Comparison of ENCODE assay signal across 11 cellular contexts in genomic region chr1:197619008-197619640, GRCh38.
A peak's percentile ranks its signal among the peaks of the same experiment; 100 is the strongest.
DNase-seq lines count a peak whose midpoint lies in the region; TF ChIP-seq lines count a peak whose summit lies in the region.
"Had no signal": no experiment of that assay in that cellular context is flagged by ENCODE, and none has a peak within 500 bp of the region (broad histone marks: within the 10 kb centered on the region; RNA-seq: fewer than 3 reads in every experiment).

No MANE protein-coding gene starts in this region.

- H3K79me1 ChIP-seq in mesendoderm (ENCODE audit: low read length) = no peaks in the 10 kb centered on the region

- H4K5ac ChIP-seq in mesendoderm (ENCODE audit: low read length) = no peak overlapping the region

- WGBS in mesendoderm (ENCODE audit: extremely low coverage, insufficient coverage, low lambda C conversion rate) = no CpG with 5 or more reads among the region's 2 CpGs

- no peak overlapping the region for H2BK15ac ChIP-seq in mesendoderm (replicated peaks; ENCODE audit: low read depth)

- intact Hi-C loops in activated CD4-positive, alpha-beta memory T cell treated with anti-CD3 and anti-CD28 coated beads for 36 hours (cut with micrococcal nuclease) = loop anchor here (1.0 to 5.0 kb wide), 3 partner anchors 97 to 301 kb away; no protein-coding TSS in a partner anchor

- H3K4me2 ChIP-seq in mesendoderm (ENCODE audit: low read length) = no peak overlapping the region

- H3K4me3 ChIP-seq in mesendoderm (ENCODE audit: low read length) = no peak overlapping the region
- H3K4me3 ChIP-seq: thyroid gland had no signal

- H2BK5ac ChIP-seq in mesendoderm (ENCODE audit: low read length) = no peak overlapping the region

- no peaks in the 10 kb centered on the region for H3K27me3 Mint-ChIP-seq in brain
- H3K27me3 Mint-ChIP-seq in activated T-cell treated with anti-CD3 and anti-CD28 coated beads, Interleukin-2, amount 50 U/mL, for 24 hours = no peaks in the 10 kb centered on the region
- H3K27me3 Mint-ChIP-seq in activated CD4-positive, alpha-beta memory T cell treated with anti-CD3 and anti-CD28 coated beads for 36 hours = no peaks in the 10 kb centered on the region

- H4K8ac ChIP-seq in mesendoderm (ENCODE audit: low read depth, low read length) = no peak overlapping the region

- H3K56ac ChIP-seq in mesendoderm (ENCODE audit: low read length) = no peak overlapping the region

- peak; percentile 57 to 70 for TF ChIP-seq CTCF in brain (conservative IDR thresholded peaks at IDR 0.05)

- no peak overlapping the region for H3K27ac ChIP-seq in mesendoderm (ENCODE audit: low read depth, low read length)
- H3K27ac ChIP-seq: thyroid gland had no signal

- CTCF ChIA-PET in activated CD4-positive, alpha-beta memory T cell treated with anti-CD3 and anti-CD28 coated beads for 36 hours (lab: Charles Lee) = interaction anchor here (0.6 to 9.5 kb wide), 9 partner anchors 94 to 539 kb away, joined by 3 to 146 read pairs (median 4); no protein-coding TSS in a partner anchor

- H3K79me2 ChIP-seq in mesendoderm (ENCODE audit: control insufficient read depth, insufficient read depth, low read length) = no peaks in the 10 kb centered on the region

- no peak overlapping the region for H3K23ac ChIP-seq in mesendoderm (ENCODE audit: low read length)

- no peak overlapping the region for H3K4ac ChIP-seq in mesendoderm (ENCODE audit: low read depth, low read length)

- no peaks in the 10 kb centered on the region for H3K4me1 ChIP-seq in mesendoderm (ENCODE audit: control insufficient read depth, low read depth, low read length)
- H3K4me1 ChIP-seq: thyroid gland had no signal

- H3K9ac ChIP-seq in mesendoderm (ENCODE audit: low read length) = no peak overlapping the region

- H3K18ac ChIP-seq in mesendoderm (ENCODE audit: low read length) = no peak overlapping the region

- no peak overlapping the region for H2BK120ac ChIP-seq in mesendoderm (ENCODE audit: low read depth, low read length)

- no peak overlapping the region for H3K27ac Mint-ChIP-seq in brain
- H3K27ac Mint-ChIP-seq in activated T-cell treated with anti-CD3 and anti-CD28 coated beads, Interleukin-2, amount 50 U/mL, for 24 hours = no peak overlapping the region
- no peak overlapping the region for H3K27ac Mint-ChIP-seq in activated CD4-positive, alpha-beta memory T cell treated with anti-CD3 and anti-CD28 coated beads for 36 hours

- peaks cover 25% of the 10 kb centered on the region for H3K4me1 Mint-ChIP-seq in brain
- no peaks in the 10 kb centered on the region for H3K4me1 Mint-ChIP-seq in activated T-cell treated with anti-CD3 and anti-CD28 coated beads, Interleukin-2, amount 50 U/mL, for 24 hours (ENCODE audit: low read depth)
- peaks cover 1% of the 10 kb centered on the region for H3K4me1 Mint-ChIP-seq in activated CD4-positive, alpha-beta memory T cell treated with anti-CD3 and anti-CD28 coated beads for 36 hours (ENCODE audit: low read depth)

- no peaks in the 10 kb centered on the region for H3K36me3 ChIP-seq in mesendoderm (ENCODE audit: control insufficient read depth, insufficient read depth, low read length)
- H3K36me3 ChIP-seq: thyroid gland had no signal

- no peaks in the 10 kb centered on the region for H3K27me3 ChIP-seq in mesendoderm (ENCODE audit: insufficient read depth, low read length, poor library complexity)
- H3K27me3 ChIP-seq: thyroid gland had no signal

- DNase-seq in COR-L47 (lab: John Stamatoyannopoulos, UW) = peak; percentile 59
- peak; percentile 20 to 57 for DNase-seq in NCI-H2081 (lab: John Stamatoyannopoulos, UW)
- DNase-seq in mesendoderm = peak; percentile 16
- no peak for DNase-seq in activated T-cell treated with anti-CD3 and anti-CD28 coated beads, Interleukin-2, amount 50 U/mL, for 24 hours
- DNase-seq in stimulated activated CD4-positive, alpha-beta T cell treated with anti-CD3 and anti-CD28 coated beads, Interleukin-12 subunit alpha, Interleukin-12 subunit beta, amount 100 ng/mL, for 4 hours = no peak
- no peak for DNase-seq in T-helper 9 cell
- DNase-seq in activated CD4-positive, alpha-beta memory T cell treated with anti-CD3 and anti-CD28 coated beads for 36 hours = no peak
- DNase-seq: activated CD4-positive, alpha-beta T cell treated with anti-CD3 and anti-CD28 coated beads for 4 hours; left cardiac atrium; thyroid gland had no signal

- H2AK5ac ChIP-seq in mesendoderm (ENCODE audit: low read length) = no peak overlapping the region

- no peaks in the 10 kb centered on the region for H3K36me3 Mint-ChIP-seq in brain
- peaks cover 7% of the 10 kb centered on the region for H3K36me3 Mint-ChIP-seq in activated T-cell treated with anti-CD3 and anti-CD28 coated beads, Interleukin-2, amount 50 U/mL, for 24 hours (ENCODE audit: low read depth)
- H3K36me3 Mint-ChIP-seq in activated CD4-positive, alpha-beta memory T cell treated with anti-CD3 and anti-CD28 coated beads for 36 hours = peaks cover 5% of the 10 kb centered on the region

- no peak overlapping the region for H3K4me3 Mint-ChIP-seq in brain
- H3K4me3 Mint-ChIP-seq in activated T-cell treated with anti-CD3 and anti-CD28 coated beads, Interleukin-2, amount 50 U/mL, for 24 hours = no peak overlapping the region
- no peak overlapping the region for H3K4me3 Mint-ChIP-seq in activated CD4-positive, alpha-beta memory T cell treated with anti-CD3 and anti-CD28 coated beads for 36 hours

- POLR2A ChIA-PET in activated CD4-positive, alpha-beta memory T cell treated with anti-CD3 and anti-CD28 coated beads for 36 hours (lab: Charles Lee) = no interaction called here

- H3K9me3 Mint-ChIP-seq in brain = peaks cover 2 to 4% (median 3%) of the 10 kb centered on the region in 5 experiments
- no peaks in the 10 kb centered on the region for H3K9me3 Mint-ChIP-seq in activated T-cell treated with anti-CD3 and anti-CD28 coated beads, Interleukin-2, amount 50 U/mL, for 24 hours
- H3K9me3 Mint-ChIP-seq in activated CD4-positive, alpha-beta memory T cell treated with anti-CD3 and anti-CD28 coated beads for 36 hours = no peaks in the 10 kb centered on the region

Comparison
In these comparisons a context has a peak if more than half of its experiments do, and no peak if none do; other contexts are left out.
1. DNase-seq: peak in COR-L47 (single experiment), NCI-H2081 (2 of 2) and mesendoderm (single experiment); none in activated T-cell treated with anti-CD3 and anti-CD28 coated beads, Interleukin-2, amount 50 U/mL, for 24 hours (single experiment), stimulated activated CD4-positive, alpha-beta T cell treated with anti-CD3 and anti-CD28 coated beads, Interleukin-12 subunit alpha, Interleukin-12 subunit beta, amount 100 ng/mL, for 4 hours (single experiment), T-helper 9 cell (single experiment) and activated CD4-positive, alpha-beta memory T cell treated with anti-CD3 and anti-CD28 coated beads for 36 hours (single experiment).